ENCODE assay signal across 33 cellular contexts in genomic region chr4:7526929-7527535, GRCh38.
"Had no signal": no experiment of that assay in that cellular context is flagged by ENCODE, and none has a peak within 500 bp of the region (broad histone marks: within the 10 kb centered on the region; RNA-seq: fewer than 3 reads in every experiment).

No MANE protein-coding gene starts in this region.

- H3K36me3 Mint-ChIP-seq: activated CD4-positive, alpha-beta memory T cell treated with anti-CD3 and anti-CD28 coated beads for 36 hours; activated CD8-positive, alpha-beta memory T cell treated with anti-CD3 and anti-CD28 coated beads, Interleukin-2, amount 10 ng/mL, durations not matched to agents 7 days and 5 days; activated naive CD4-positive, alpha-beta T cell treated with anti-CD3 and anti-CD28 coated beads, Interleukin-2, amount 10 ng/mL, durations not matched to agents 7 days and 5 days; activated naive CD4-positive, alpha-beta T cell treated with anti-CD3 and anti-CD28 coated beads, Interleukin-2, amount 50 U/mL, for 72 hours; activated naive CD8-positive, alpha-beta T cell treated with anti-CD3 and anti-CD28 coated beads, Interleukin-2, amount 10 ng/mL, durations not matched to agents 7 days and 5 days had no signal

- DNase-seq: activated CD4-positive, alpha-beta memory T cell treated with anti-CD3 and anti-CD28 coated beads for 36 hours; activated CD4-positive, alpha-beta T cell treated with anti-CD3 and anti-CD28 coated beads for 36 hours; activated CD4-positive, alpha-beta T cell treated with anti-CD3 and anti-CD28 coated beads, Interleukin-2, amount 10 ng/mL, durations not matched to agents 24 days and 14 days; activated CD4-positive, CD25-positive, alpha-beta regulatory T cell; activated CD4-positive, CD25-positive, alpha-beta regulatory T cell treated with anti-CD3 and anti-CD28 coated beads, Interleukin-2, amount 50 U/mL, for 72 hours; activated CD8-positive, alpha-beta memory T cell treated with anti-CD3 and anti-CD28 coated beads, Interleukin-2, amount 10 ng/mL, durations not matched to agents 7 days and 5 days; activated CD8-positive, alpha-beta memory T cell treated with anti-CD3 and anti-CD28 coated beads, Interleukin-2, amount 50 U/mL, for 4 hours; activated CD8-positive, alpha-beta T cell treated with anti-CD3 and anti-CD28 coated beads, Interleukin-2, amount 10 ng/mL, durations not matched to agents 7 days and 5 days; activated effector memory CD4-positive, alpha-beta T cell treated with anti-CD3 and anti-CD28 coated beads, Interleukin-2, amount 50 U/mL, for 16 hours; activated naive CD4-positive, alpha-beta T cell; activated naive CD4-positive, alpha-beta T cell treated with anti-CD3 and anti-CD28 coated beads, Interleukin-2, amount 10 ng/mL, durations not matched to agents 7 days and 5 days; activated naive CD8-positive, alpha-beta T cell treated with anti-CD3 and anti-CD28 coated beads, Interleukin-2, amount 10 ng/mL, durations not matched to agents 7 days and 5 days; activated T-cell treated with anti-CD3 and anti-CD28 coated beads, Interleukin-2, amount 50 U/mL, for 1 hour; activated T-cell treated with anti-CD3 and anti-CD28 coated beads, Interleukin-2, amount 50 U/mL, for 48 hours; caudate nucleus; cortex of kidney; dermis blood vessel endothelial cell; effector CD4-positive, alpha-beta T cell; effector memory CD8-positive, alpha-beta T cell; erythroblast; foreskin keratinocyte; gastrocnemius medialis; glutamatergic neuron; heart left ventricle; T-helper 1 cell; T-helper 17 cell; T1000 had no signal

- H3K36me3 ChIP-seq: ascending aorta, gastrocnemius medialis, heart left ventricle had no signal

- H3K4me3 ChIP-seq: ascending aorta, esophagus muscularis mucosa, gastrocnemius medialis, heart left ventricle had no signal

- H3K9me3 ChIP-seq: ascending aorta, esophagus muscularis mucosa, gastrocnemius medialis, heart left ventricle had no signal

- H3K4me1 ChIP-seq: ascending aorta, foreskin keratinocyte, gastrocnemius medialis, heart left ventricle had no signal

- H3K4me1 Mint-ChIP-seq: activated CD4-positive, alpha-beta T cell treated with anti-CD3 and anti-CD28 coated beads for 36 hours had no signal

- H3K9me3 Mint-ChIP-seq: activated CD4-positive, alpha-beta memory T cell treated with anti-CD3 and anti-CD28 coated beads for 36 hours; activated CD4-positive, alpha-beta T cell treated with anti-CD3 and anti-CD28 coated beads, Interleukin-2, amount 10 ng/mL, durations not matched to agents 24 days and 14 days; activated naive CD4-positive, alpha-beta T cell treated with anti-CD3 and anti-CD28 coated beads, Interleukin-2, amount 10 ng/mL, durations not matched to agents 7 days and 5 days; activated naive CD4-positive, alpha-beta T cell treated with anti-CD3 and anti-CD28 coated beads, Interleukin-2, amount 50 U/mL, for 72 hours; activated naive CD8-positive, alpha-beta T cell treated with anti-CD3 and anti-CD28 coated beads, Interleukin-2, amount 10 ng/mL, durations not matched to agents 7 days and 5 days; activated T-helper 1 cell treated with anti-CD3 and anti-CD28 coated beads, Interleukin-12 subunit alpha, Interleukin-12 subunit beta, Interleukin-2, Interleukin-4 antibody, amounts not matched to agents 30 ng/mL and 10 ng/mL and 1 ng/mL, durations not matched to agents 14 hours and 24 hours and 36 hours; activated T-helper 2 cell treated with anti-CD3 and anti-CD28 coated beads, Interferon-gamma antibody, Interleukin-2, Interleukin-4, amounts not matched to agents 10 μg/mL and 5 μg/mL and 100 μg/mL, durations not matched to agents 14 hours and 24 hours and 36 hours; effector memory CD8-positive, alpha-beta T cell; T-helper 2 cell treated with Interferon-gamma antibody and Interleukin-4, amounts not matched to agents 5 μg/mL and 100 μg/mL, for 36 hours had no signal

- ATAC-seq: activated CD4-positive, alpha-beta T cell treated with anti-CD3 and anti-CD28 coated beads for 36 hours; activated CD8-positive, alpha-beta memory T cell treated with anti-CD3 and anti-CD28 coated beads, Interleukin-2, amount 10 ng/mL, durations not matched to agents 7 days and 5 days; activated CD8-positive, alpha-beta T cell treated with anti-CD3 and anti-CD28 coated beads, Interleukin-2, amount 10 ng/mL, durations not matched to agents 7 days and 5 days; activated naive CD4-positive, alpha-beta T cell treated with anti-CD3 and anti-CD28 coated beads, Interleukin-2, amount 50 U/mL, for 72 hours; effector memory CD8-positive, alpha-beta T cell; foreskin keratinocyte; gastrocnemius medialis; heart left ventricle; T-helper 17 cell had no signal

- H3K27ac Mint-ChIP-seq: activated CD4-positive, alpha-beta memory T cell treated with anti-CD3 and anti-CD28 coated beads for 36 hours; activated CD4-positive, alpha-beta T cell treated with anti-CD3 and anti-CD28 coated beads for 36 hours; activated CD4-positive, alpha-beta T cell treated with anti-CD3 and anti-CD28 coated beads, Interleukin-2, amount 10 ng/mL, durations not matched to agents 24 days and 14 days; activated CD8-positive, alpha-beta memory T cell treated with anti-CD3 and anti-CD28 coated beads, Interleukin-2, amount 10 ng/mL, durations not matched to agents 7 days and 5 days; activated CD8-positive, alpha-beta T cell treated with anti-CD3 and anti-CD28 coated beads, Interleukin-2, amount 10 ng/mL, durations not matched to agents 7 days and 5 days; activated naive CD4-positive, alpha-beta T cell treated with anti-CD3 and anti-CD28 coated beads, Interleukin-2, amount 10 ng/mL, durations not matched to agents 7 days and 5 days; activated naive CD4-positive, alpha-beta T cell treated with anti-CD3 and anti-CD28 coated beads, Interleukin-2, amount 50 U/mL, for 72 hours; activated naive CD8-positive, alpha-beta T cell treated with anti-CD3 and anti-CD28 coated beads, Interleukin-2, amount 10 ng/mL, durations not matched to agents 7 days and 5 days; activated T-helper 1 cell treated with anti-CD3 and anti-CD28 coated beads, Interleukin-12 subunit alpha, Interleukin-12 subunit beta, Interleukin-2, Interleukin-4 antibody, amounts not matched to agents 30 ng/mL and 10 ng/mL and 1 ng/mL, durations not matched to agents 14 hours and 24 hours and 36 hours; activated T-helper 2 cell treated with anti-CD3 and anti-CD28 coated beads, Interferon-gamma antibody, Interleukin-2, Interleukin-4, amounts not matched to agents 10 μg/mL and 5 μg/mL and 100 μg/mL, durations not matched to agents 14 hours and 24 hours and 36 hours; T-helper 17 cell; T-helper 2 cell treated with Interferon-gamma antibody and Interleukin-4, amounts not matched to agents 5 μg/mL and 100 μg/mL, for 36 hours had no signal

- H3K4me3 Mint-ChIP-seq: activated CD4-positive, alpha-beta memory T cell treated with anti-CD3 and anti-CD28 coated beads for 36 hours; activated CD4-positive, alpha-beta T cell treated with anti-CD3 and anti-CD28 coated beads for 36 hours; activated CD4-positive, alpha-beta T cell treated with anti-CD3 and anti-CD28 coated beads, Interleukin-2, amount 10 ng/mL, durations not matched to agents 24 days and 14 days; activated CD8-positive, alpha-beta memory T cell treated with anti-CD3 and anti-CD28 coated beads, Interleukin-2, amount 10 ng/mL, durations not matched to agents 7 days and 5 days; activated CD8-positive, alpha-beta T cell treated with anti-CD3 and anti-CD28 coated beads, Interleukin-2, amount 10 ng/mL, durations not matched to agents 7 days and 5 days; activated naive CD4-positive, alpha-beta T cell treated with anti-CD3 and anti-CD28 coated beads, Interleukin-2, amount 10 ng/mL, durations not matched to agents 7 days and 5 days; activated naive CD8-positive, alpha-beta T cell treated with anti-CD3 and anti-CD28 coated beads, Interleukin-2, amount 10 ng/mL, durations not matched to agents 7 days and 5 days; activated T-helper 1 cell treated with anti-CD3 and anti-CD28 coated beads, Interleukin-12 subunit alpha, Interleukin-12 subunit beta, Interleukin-2, Interleukin-4 antibody, amounts not matched to agents 30 ng/mL and 10 ng/mL and 1 ng/mL, durations not matched to agents 14 hours and 24 hours and 36 hours; effector memory CD8-positive, alpha-beta T cell; T-helper 17 cell; T-helper 2 cell treated with Interferon-gamma antibody and Interleukin-4, amounts not matched to agents 5 μg/mL and 100 μg/mL, for 36 hours had no signal

- H3K27ac ChIP-seq: ascending aorta, esophagus muscularis mucosa, foreskin keratinocyte, gastrocnemius medialis, heart left ventricle had no signal

- H3K27me3 ChIP-seq: ascending aorta, esophagus muscularis mucosa had no signal
